In the genomic region with DNA sequence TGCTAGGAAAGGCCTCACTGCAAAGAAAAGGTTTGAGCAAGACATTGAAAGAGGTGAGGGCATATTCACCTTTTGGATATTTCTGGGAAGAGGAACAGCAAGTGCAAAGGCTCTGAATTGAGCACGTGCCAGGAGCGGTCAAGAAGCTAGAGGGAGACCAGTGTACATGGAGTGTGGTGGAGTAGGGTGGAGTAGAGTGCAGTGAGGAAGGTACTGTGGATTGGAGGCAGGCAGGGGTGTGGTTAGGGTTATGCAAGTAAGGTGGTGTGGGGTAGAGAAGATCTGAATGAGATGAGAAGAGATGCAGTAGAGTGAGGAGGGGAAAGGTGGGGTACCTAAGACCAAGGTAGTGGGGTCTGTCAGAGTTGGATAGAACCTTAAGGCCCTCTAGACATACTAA, we compare ENCODE assay signal across 23 cellular contexts.
A peak's percentile ranks its signal among the peaks of the same experiment; 100 is the strongest.
DNase-seq lines count a peak whose midpoint lies in the region; ATAC-seq, FAIRE-seq and TF ChIP-seq lines count a peak whose summit lies in the region.
"Had no signal": no experiment of that assay in that cellular context is flagged by ENCODE, and none has a peak within 500 bp of the region (broad histone marks: within the 10 kb centered on the region; RNA-seq: fewer than 3 reads in every experiment).

No MANE protein-coding gene starts in this region.

- H2BK120ac ChIP-seq in H1 (replicated peaks; ENCODE audit: low read depth, low read length), result no peak overlapping the region

- H2BK5ac ChIP-seq in H1 (ENCODE audit: low read depth, low read length), result no peak overlapping the region

- H3K23ac ChIP-seq in H1 (ENCODE audit: insufficient read length), result no peak overlapping the region

- no peak overlapping the region for H3K14ac ChIP-seq in H1 (ENCODE audit: insufficient read length)

- no peak overlapping the region for H4K5ac ChIP-seq in H1 (ENCODE audit: insufficient read length, low read depth, low read length)

- H4K20me1 ChIP-seq in H1 (replicated peaks in 1 of 2; ENCODE audit: control insufficient read depth in 1 of 2, insufficient read depth in 2 of 2, low read length in 2 of 2), result no peaks in the 10 kb centered on the region
- H4K20me1 ChIP-seq: BLaER1 had no signal

- no peaks in the 10 kb centered on the region for H3K27me3 ChIP-seq in H1 (replicated peaks in 1 of 4; ENCODE audit: control insufficient read depth in 3 of 4, extremely low read depth in 1 of 4, insufficient read depth in 3 of 4, low read length in 3 of 4)
- H3K27me3 ChIP-seq: BE2C, BLaER1 had no signal

- H2BK20ac ChIP-seq in H1 (ENCODE audit: low read length), result no peak overlapping the region

- no peak overlapping the region for H2BK15ac ChIP-seq in H1 (ENCODE audit: low read length)

- peak; percentile 59 for ATAC-seq in mucosa of descending colon

- H3K56ac ChIP-seq in H1 (replicated peaks; ENCODE audit: insufficient read length, low read depth, low read length), result no peak overlapping the region

- H3K79me1 ChIP-seq in H1 (ENCODE audit: low read depth, low read length), result no peaks in the 10 kb centered on the region

- no peak for DNase-seq in H1 (ENCODE audit: low read depth in 1 of 2, low spot score in 2 of 2)
- DNase-seq in mucosa of descending colon, result peak in 1 of 3 donors; percentile 15
- DNase-seq in occipital lobe (lab: John Stamatoyannopoulos, UW), result no peak
- DNase-seq in COR-L47 (lab: John Stamatoyannopoulos, UW), result no peak
- no peak for DNase-seq in stimulated activated CD8-positive, alpha-beta memory T cell treated with anti-CD3 and anti-CD28 coated beads, Interleukin-4, amount 100 ng/mL, for 48 hours
- DNase-seq: 8988T; ACHN; BE2C; C1 segment of cervical spinal cord; Caco-2; Calu3; CD4-positive, alpha-beta memory T cell; CD4-positive, CD25-positive, alpha-beta regulatory T cell; CD8-positive, alpha-beta memory T cell; DMS79 treated with DMSO at 0.1 percent for 48 hours; GF-D8 had no signal

- no peak overlapping the region for H4K91ac ChIP-seq in H1 (replicated peaks; ENCODE audit: insufficient read length, low read length)

- H3K9me3 ChIP-seq in H1 (ENCODE audit: insufficient read depth in 2 of 2, low read depth in 1 of 2, low read length in 1 of 2) (no peaks in the 10 kb centered on the region), mucosa of descending colon (no peaks in the 10 kb centered on the region)
- H3K9me3 ChIP-seq: BE2C, BLaER1, Caco-2 had no signal

- intact Hi-C loops in mucosa of descending colon (cut with DNase I, micrococcal nuclease), result no loop called here

- H3K36me3 ChIP-seq in H1 (ENCODE audit: control insufficient read depth in 2 of 4, insufficient read depth in 4 of 4, low read length in 3 of 4) (no peaks in the 10 kb centered on the region), mucosa of descending colon (ENCODE audit: low read depth) (no peaks in the 10 kb centered on the region)
- H3K36me3 ChIP-seq: BE2C, BLaER1 had no signal

- no peaks in the 10 kb centered on the region; the same call in 1 of the 2 replicates for H3K23me2 ChIP-seq in H1 (ENCODE audit: low read depth, low read length)

- no peak for TF ChIP-seq POLR2A in H1 (IDR thresholded peaks at IDR 0.05; ENCODE audit: control extremely low read depth in 1 of 2, low read depth in 2 of 2, low read length in 2 of 2)

- no peak overlapping the region for H3K4ac ChIP-seq in H1 (replicated peaks; ENCODE audit: insufficient read length, low read depth, low read length)

- no peak overlapping the region for H2BK12ac ChIP-seq in H1 (ENCODE audit: low read depth, low read length)

- H3K27ac ChIP-seq in VCaP (peak overlapping the region; percentile 56), H1 (ENCODE audit: low read depth, low read length) (no peak overlapping the region)
- H3K27ac ChIP-seq: BLaER1 had no signal

- CTCF ChIA-PET in H1 (lab: Charles Lee; ENCODE audit: partially characterized antibody), result interaction anchor here (0.5 to 1.0 kb wide), 2 partner anchors 34 to 381 kb away, joined by 3 to 4 read pairs; no protein-coding TSS in a partner anchor

- WGBS in H1 (ENCODE audit: extremely low coverage in 1 of 2, insufficient coverage in 1 of 2, insufficient read length in 1 of 2, insufficient replicate concordance in 2 of 2, low coverage in 1 of 2, low lambda C conversion rate in 2 of 2, missing lambda C conversion rate in 1 of 2), 2 experiments, result 63% methylated on average over 2 of the region's 2 CpGs; no CpG with 5 or more reads in 1 of the 2 experiments

- no peak overlapping the region for H4K8ac ChIP-seq in H1 (ENCODE audit: extremely low read depth, insufficient read depth, low read length)

- H3K18ac ChIP-seq in H1 (ENCODE audit: extremely low read depth, low read length), result no peak overlapping the region

- no peak for TF ChIP-seq CTCF in VCaP (conservative IDR thresholded peaks at IDR 0.05)
- TF ChIP-seq CTCF in H1 (IDR thresholded peaks at IDR 0.05; ENCODE audit: control extremely low read depth in 1 of 3, insufficient read depth in 1 of 3, low read depth in 1 of 3, low read length in 3 of 3), result no peak
- TF ChIP-seq CTCF in mucosa of descending colon (IDR thresholded peaks at IDR 0.05), result no peak

- no peak overlapping the region for H3K4me2 ChIP-seq in H1 (ENCODE audit: insufficient read depth in 1 of 2, low read depth in 2 of 2, low read length in 2 of 2)
- H3K4me2 ChIP-seq: BLaER1 had no signal

- H3K79me2 ChIP-seq in H1 (ENCODE audit: control insufficient read depth in 1 of 2, insufficient read depth in 2 of 2, low read length in 2 of 2), result no peaks in the 10 kb centered on the region

- no peak for TF ChIP-seq RAD21 in H1 (IDR thresholded peaks at IDR 0.05 in 1 of 2, conservative IDR thresholded peaks at IDR 0.05 in 1 of 2; ENCODE audit: low read depth in 2 of 2, low read length in 2 of 2)

- FAIRE-seq in H1 (lab: Jason Lieb, UNC), result no peak
- FAIRE-seq: A204.1, D721Med, G401.6, GM12891, GM19239 had no signal

- H3K4me3 ChIP-seq in H1 (ENCODE audit: extremely low read depth in 1 of 4, insufficient read depth in 2 of 4, low read depth in 3 of 4, low read length in 4 of 4) (no peak overlapping the region), mucosa of descending colon (no peak overlapping the region)
- H3K4me3 ChIP-seq: BLaER1 had no signal

- POLR2A ChIA-PET in H1 (lab: Charles Lee; ENCODE audit: partially characterized antibody), result no interaction called here

- no peak for TF ChIP-seq EP300 in H1 (IDR thresholded peaks at IDR 0.05; ENCODE audit: borderline replicate concordance in 1 of 2, low read depth in 2 of 2, low read length in 2 of 2)

- no peak overlapping the region for H2AFZ ChIP-seq in H1 (ENCODE audit: low read length)

- H3K4me1 ChIP-seq in H1 (replicated peaks in 1 of 4; ENCODE audit: control insufficient read depth in 3 of 4, insufficient read depth in 4 of 4, low read length in 3 of 4), result no peaks in the 10 kb centered on the region
- H3K4me1 ChIP-seq in mucosa of descending colon (ENCODE audit: low read depth), result no peaks in the 10 kb centered on the region
- H3K4me1 ChIP-seq: BE2C, Caco-2 had no signal

- H3K9ac ChIP-seq in H1 (replicated peaks in 1 of 4; ENCODE audit: extremely low read depth in 1 of 4, low read depth in 3 of 4, low read length in 3 of 4), result no peak overlapping the region; a peak in 1 of 7 replicates
- H3K9ac ChIP-seq: BLaER1 had no signal

- 0 out of 2 replicates have a peak overlapping the region, but pooled peaks have one; percentile 6 for H2AK5ac ChIP-seq in H1 (ENCODE audit: low read depth, low read length)

TF ChIP-seq in H1, 55 proteins besides CTCF, POLR2A, EP300 and RAD21:
- TF ChIP-seq GABPA (IDR thresholded peaks at IDR 0.05; ENCODE audit: borderline replicate concordance, insufficient read depth, low read length) (no peak), ATF2 (IDR thresholded peaks at IDR 0.05; ENCODE audit: low read length) (no peak), NRF1 (IDR thresholded peaks at IDR 0.05; ENCODE audit: low read depth, low read length) (no peak), MAFK (IDR thresholded peaks at IDR 0.05; ENCODE audit: low read depth, low read length) (no peak), BACH1 (IDR thresholded peaks at IDR 0.05; ENCODE audit: low read length) (no peak), POU5F1 (IDR thresholded peaks at IDR 0.05; ENCODE audit: low read depth, low read length) (no peak), YY1 (IDR thresholded peaks at IDR 0.05; ENCODE audit: low read depth, low read length) (no peak), SIN3A (conservative IDR thresholded peaks at IDR 0.05 in 1 of 2, IDR thresholded peaks at IDR 0.05 in 1 of 2; ENCODE audit: low read depth in 1 of 2, low read length in 2 of 2) (no peak), SP1 (IDR thresholded peaks at IDR 0.05; ENCODE audit: low read depth, low read length) (no peak), RBBP5 (IDR thresholded peaks at IDR 0.05; ENCODE audit: borderline replicate concordance, low read depth, low read length) (no peak), CHD2 (IDR thresholded peaks at IDR 0.05; ENCODE audit: low read length) (no peak), CEBPB (IDR thresholded peaks at IDR 0.05; ENCODE audit: low read depth, low read length) (no peak)
- TF ChIP-seq, protein P1, sequence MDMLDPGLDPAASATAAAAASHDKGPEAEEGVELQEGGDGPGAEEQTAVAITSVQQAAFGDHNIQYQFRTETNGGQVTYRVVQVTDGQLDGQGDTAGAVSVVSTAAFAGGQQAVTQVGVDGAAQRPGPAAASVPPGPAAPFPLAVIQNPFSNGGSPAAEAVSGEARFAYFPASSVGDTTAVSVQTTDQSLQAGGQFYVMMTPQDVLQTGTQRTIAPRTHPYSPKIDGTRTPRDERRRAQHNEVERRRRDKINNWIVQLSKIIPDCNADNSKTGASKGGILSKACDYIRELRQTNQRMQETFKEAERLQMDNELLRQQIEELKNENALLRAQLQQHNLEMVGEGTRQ (IDR thresholded peaks at IDR 0.05; ENCODE audit: low read length), result no peak
- TF ChIP-seq, protein P2, sequence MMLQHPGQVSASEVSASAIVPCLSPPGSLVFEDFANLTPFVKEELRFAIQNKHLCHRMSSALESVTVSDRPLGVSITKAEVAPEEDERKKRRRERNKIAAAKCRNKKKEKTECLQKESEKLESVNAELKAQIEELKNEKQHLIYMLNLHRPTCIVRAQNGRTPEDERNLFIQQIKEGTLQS (IDR thresholded peaks at IDR 0.05; ENCODE audit: insufficient read depth, low read depth, low read length), result no peak
